ENCODE assay signal across 14 cellular contexts in genomic region chr6:35165630-35166071, GRCh38. TPM values are rescaled to one million over a fixed set of nuclear protein-coding genes. Genes with fewer than 3 reads are reported as not detected.
DNase-seq lines count a peak whose midpoint lies in the region; ATAC-seq and TF ChIP-seq lines count a peak whose summit lies in the region.
"Had no signal": no experiment of that assay in that cellular context is flagged by ENCODE, and none has a peak within 500 bp of the region (broad histone marks: within the 10 kb centered on the region; RNA-seq: fewer than 3 reads in every experiment).

No MANE protein-coding gene starts in this region.

- no peaks in the 10 kb centered on the region for H3K36me3 ChIP-seq in MM.1S (replicated peaks; ENCODE audit: insufficient read depth, low read length)

- no peak overlapping the region for H3K4me3 Mint-ChIP-seq in activated T-helper 1 cell treated with anti-CD3 and anti-CD28 coated beads, Interleukin-12 subunit alpha, Interleukin-12 subunit beta, Interleukin-2, Interleukin-4 antibody, amounts not matched to agents 30 ng/mL and 10 ng/mL and 1 ng/mL, durations not matched to agents 14 hours and 24 hours and 36 hours
- H3K4me3 Mint-ChIP-seq in type B pancreatic cell: no peak overlapping the region
- H3K4me3 Mint-ChIP-seq: memory B cell had no signal

- peaks cover 14% of the 10 kb centered on the region for H3K4me1 Mint-ChIP-seq in activated T-helper 1 cell treated with anti-CD3 and anti-CD28 coated beads, Interleukin-12 subunit alpha, Interleukin-12 subunit beta, Interleukin-2, Interleukin-4 antibody, amounts not matched to agents 30 ng/mL and 10 ng/mL and 1 ng/mL, durations not matched to agents 14 hours and 24 hours and 36 hours (ENCODE audit: low read depth)
- peaks cover 15% of the 10 kb centered on the region for H3K4me1 Mint-ChIP-seq in type B pancreatic cell (ENCODE audit: unreplicated experiment)
- H3K4me1 Mint-ChIP-seq: memory B cell had no signal

- no peak overlapping the region for H3K4me3 ChIP-seq in MM.1S (ENCODE audit: low read length)
- H3K4me3 ChIP-seq: psoas muscle had no signal

- H3K4me2 ChIP-seq in MM.1S (ENCODE audit: low read depth, low read length): no peak overlapping the region

- no peak overlapping the region for H3K9ac ChIP-seq in MM.1S (ENCODE audit: low read length)

- H3F3A ChIP-seq in MM.1S (ENCODE audit: insufficient read depth, low read length): no peaks in the 10 kb centered on the region

- no peaks in the 10 kb centered on the region for H3K27me3 ChIP-seq in MM.1S (replicated peaks; ENCODE audit: insufficient read depth, low read length)

- H4K20me1 ChIP-seq in MM.1S (ENCODE audit: insufficient read depth, low read length): no peaks in the 10 kb centered on the region

- no peak for ATAC-seq in HG03460 (IDR thresholded peaks at IDR 0.05; ENCODE audit: unreplicated experiment)
- ATAC-seq: psoas muscle had no signal

- H3K27ac ChIP-seq in MM.1S (ENCODE audit: low read length): no peak overlapping the region
- H3K27ac ChIP-seq: psoas muscle had no signal

- peaks cover 21% of the 10 kb centered on the region for H3K27me3 Mint-ChIP-seq in activated T-helper 1 cell treated with anti-CD3 and anti-CD28 coated beads, Interleukin-12 subunit alpha, Interleukin-12 subunit beta, Interleukin-2, Interleukin-4 antibody, amounts not matched to agents 30 ng/mL and 10 ng/mL and 1 ng/mL, durations not matched to agents 14 hours and 24 hours and 36 hours (ENCODE audit: insufficient read depth)
- peaks cover 3% of the 10 kb centered on the region for H3K27me3 Mint-ChIP-seq in type B pancreatic cell

- TF ChIP-seq CTCF in type B pancreatic cell (conservative IDR thresholded peaks at IDR 0.05) (no peak), MM.1S (IDR thresholded peaks at IDR 0.05; ENCODE audit: low read length) (no peak)

- H3K79me2 ChIP-seq in MM.1S (ENCODE audit: low read length): no peaks in the 10 kb centered on the region

- H3K4me1 ChIP-seq in MM.1S (ENCODE audit: low read length): no peaks in the 10 kb centered on the region
- H3K4me1 ChIP-seq: psoas muscle had no signal

- H2AFZ ChIP-seq in MM.1S (ENCODE audit: low read length): no peak overlapping the region

- peak; percentile 75 for DNase-seq in NCI-H510A treated with DMSO at 0.1 percent for 48 hours (lab: John Stamatoyannopoulos, UW)
- DNase-seq in NCI-H510A (lab: John Stamatoyannopoulos, UW): no peak
- no peak for DNase-seq in activated T-helper 1 cell treated with anti-CD3 and anti-CD28 coated beads, Interleukin-12 subunit alpha, Interleukin-12 subunit beta, Interleukin-2, Interleukin-4 antibody, amounts not matched to agents 30 ng/mL and 10 ng/mL and 1 ng/mL, durations not matched to agents 14 hours and 24 hours and 36 hours (ENCODE audit: low spot score)
- peak; percentile 68 for DNase-seq in kidney tubule cell (ENCODE audit: low spot score)
- DNase-seq in type B pancreatic cell (ENCODE audit: extremely low spot score, unreplicated experiment): no peak
- DNase-seq in NCI-H446 treated with DMSO at 0.1 percent for 48 hours (lab: John Stamatoyannopoulos, UW): no peak
- DNase-seq in MM.1S: no peak
- DNase-seq: activated CD4-positive, alpha-beta T cell treated with anti-CD3 and anti-CD28 coated beads, Interleukin-2, amount 50 U/mL, for 1 hour; activated gamma-delta T cell treated with Interleukin-2 at 50 U/mL for 16 hours; KG1; NCI-H524; psoas muscle had no signal

- peaks cover 7% of the 10 kb centered on the region for H3K9me3 Mint-ChIP-seq in activated T-helper 1 cell treated with anti-CD3 and anti-CD28 coated beads, Interleukin-12 subunit alpha, Interleukin-12 subunit beta, Interleukin-2, Interleukin-4 antibody, amounts not matched to agents 30 ng/mL and 10 ng/mL and 1 ng/mL, durations not matched to agents 14 hours and 24 hours and 36 hours
- H3K9me3 Mint-ChIP-seq in type B pancreatic cell: no peaks in the 10 kb centered on the region

- H3K27ac Mint-ChIP-seq in activated T-helper 1 cell treated with anti-CD3 and anti-CD28 coated beads, Interleukin-12 subunit alpha, Interleukin-12 subunit beta, Interleukin-2, Interleukin-4 antibody, amounts not matched to agents 30 ng/mL and 10 ng/mL and 1 ng/mL, durations not matched to agents 14 hours and 24 hours and 36 hours: peak overlapping the region; percentile 80
- peak overlapping the region; percentile 62 for H3K27ac Mint-ChIP-seq in type B pancreatic cell
- H3K27ac Mint-ChIP-seq: memory B cell had no signal

- H3K36me3 Mint-ChIP-seq in activated T-helper 1 cell treated with anti-CD3 and anti-CD28 coated beads, Interleukin-12 subunit alpha, Interleukin-12 subunit beta, Interleukin-2, Interleukin-4 antibody, amounts not matched to agents 30 ng/mL and 10 ng/mL and 1 ng/mL, durations not matched to agents 14 hours and 24 hours and 36 hours (ENCODE audit: low read depth): peaks cover 4% of the 10 kb centered on the region
- H3K36me3 Mint-ChIP-seq in type B pancreatic cell: no peaks in the 10 kb centered on the region

- H3K9me3 ChIP-seq in MM.1S (replicated peaks; ENCODE audit: insufficient read depth, low read length): no peaks in the 10 kb centered on the region
- H3K9me3 ChIP-seq: psoas muscle had no signal

- H3K9me2 ChIP-seq in MM.1S (replicated peaks; ENCODE audit: insufficient read depth, low read length): no peaks in the 10 kb centered on the region

- intact Hi-C loops in activated T-helper 1 cell treated with anti-CD3 and anti-CD28 coated beads, Interleukin-12 subunit alpha, Interleukin-12 subunit beta, Interleukin-2, Interleukin-4 antibody, amounts not matched to agents 30 ng/mL and 10 ng/mL and 1 ng/mL, durations not matched to agents 14 hours and 24 hours and 36 hours (cut with micrococcal nuclease): loop anchor here (1.0 kb wide), 1 partner anchor 17 kb away; no protein-coding TSS in a partner anchor

RNA-seq across cellular contexts. Expression of gene TCP11, which starts 24.5 kb away (rescaled TPM):
- total RNA-seq in activated T-helper 1 cell treated with anti-CD3 and anti-CD28 coated beads, Interleukin-12 subunit alpha, Interleukin-12 subunit beta, Interleukin-2, Interleukin-4 antibody, amounts not matched to agents 30 ng/mL and 10 ng/mL and 1 ng/mL, durations not matched to agents 14 hours and 24 hours and 36 hours: not detected in 2 replicates
- total RNA-seq in type B pancreatic cell (ENCODE audit: low replicate concordance): not detected in 2 replicates
- total RNA-seq: psoas muscle had no signal

RNA-seq across cellular contexts. Expression of gene SCUBE3, which starts 48.1 kb away (rescaled TPM):
- total RNA-seq in activated T-helper 1 cell treated with anti-CD3 and anti-CD28 coated beads, Interleukin-12 subunit alpha, Interleukin-12 subunit beta, Interleukin-2, Interleukin-4 antibody, amounts not matched to agents 30 ng/mL and 10 ng/mL and 1 ng/mL, durations not matched to agents 14 hours and 24 hours and 36 hours: 0.05 TPM in 1 of 2 replicates, not detected in the other
- total RNA-seq in type B pancreatic cell (ENCODE audit: low replicate concordance): 14.7 and 14.9 TPM in 2 replicates

Comparison
In these comparisons a context has a peak if more than half of its experiments do, and no peak if none do; other contexts are left out.
1. DNase-seq: peak in NCI-H510A treated with DMSO at 0.1 percent for 48 hours (single experiment) and kidney tubule cell (single experiment); none in NCI-H510A (single experiment), activated T-helper 1 cell treated with anti-CD3 and anti-CD28 coated beads, Interleukin-12 subunit alpha, Interleukin-12 subunit beta, Interleukin-2, Interleukin-4 antibody, amounts not matched to agents 30 ng/mL and 10 ng/mL and 1 ng/mL, durations not matched to agents 14 hours and 24 hours and 36 hours (single experiment), type B pancreatic cell (single experiment), NCI-H446 treated with DMSO at 0.1 percent for 48 hours (single experiment) and MM.1S (single experiment).
2. RNA of gene SCUBE3, which starts 48.1 kb away (total RNA-seq): 14.7 to 14.9 TPM in type B pancreatic cell; 0.05 TPM in activated T-helper 1 cell treated with anti-CD3 and anti-CD28 coated beads, Interleukin-12 subunit alpha, Interleukin-12 subunit beta, Interleukin-2, Interleukin-4 antibody, amounts not matched to agents 30 ng/mL and 10 ng/mL and 1 ng/mL, durations not matched to agents 14 hours and 24 hours and 36 hours; every median in the first group is over 10 times any median in the second.